Comparison of ENCODE assay signal across 1 cellular context in the genomic region with DNA sequence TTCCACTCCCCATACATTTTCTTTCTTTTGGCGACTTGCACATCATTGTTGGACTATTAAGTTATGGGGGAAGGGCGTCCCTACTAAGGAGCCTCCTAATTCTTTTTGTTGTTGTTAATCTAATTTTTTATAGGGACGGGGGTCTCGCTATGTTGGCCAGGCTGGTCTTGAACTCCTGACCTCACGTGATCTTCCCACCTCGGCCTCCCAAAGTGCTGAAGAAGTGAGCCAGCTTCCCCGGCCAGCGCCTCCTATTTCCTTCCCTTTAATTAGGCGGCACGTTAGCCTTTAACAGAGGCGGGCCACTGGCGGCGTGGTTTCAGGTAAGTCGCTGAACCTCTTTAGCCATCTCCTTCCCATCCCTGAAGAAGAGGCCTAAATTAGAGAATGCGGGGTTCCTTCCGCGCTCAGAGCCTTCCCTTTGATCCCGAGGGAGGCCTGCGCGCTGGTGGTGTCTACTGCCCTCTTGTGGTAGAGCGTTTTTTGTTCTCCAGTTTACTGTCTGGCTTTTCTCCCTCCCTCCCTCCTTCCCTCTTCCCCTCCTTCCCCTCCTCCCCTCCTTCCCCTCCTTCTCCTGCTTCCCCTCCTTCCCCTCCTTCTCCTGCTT.
TF ChIP-seq lines count a peak whose summit lies in the region.

No MANE protein-coding gene starts in this region.

TF ChIP-seq in IMR-90, 13 proteins besides CTCF, POLR2A, EP300 and RAD21:
- TF ChIP-seq SMC3 (IDR thresholded peaks at IDR 0.05; ENCODE audit: low read depth, low read length) = peak; percentile 84
- no peak for TF ChIP-seq RCOR1 (IDR thresholded peaks at IDR 0.05; ENCODE audit: insufficient replicate concordance, low read length)
- TF ChIP-seq MXI1 (IDR thresholded peaks at IDR 0.05; ENCODE audit: borderline replicate concordance, low read depth, low read length) = no peak
- TF ChIP-seq FOS (IDR thresholded peaks at IDR 0.05; ENCODE audit: low read depth, low read length) = no peak
- TF ChIP-seq MAZ (IDR thresholded peaks at IDR 0.05; ENCODE audit: borderline replicate concordance, low read depth, low read length) = peak; percentile 73; the same call in 1 of the 2 replicates
